Comparison of ENCODE assay signal across 9 cellular contexts in genomic region chr12:124681779-124682391, GRCh38.
DNase-seq lines count a peak whose midpoint lies in the region; ATAC-seq, FAIRE-seq and TF ChIP-seq lines count a peak whose summit lies in the region.
"Had no signal": no experiment of that assay in that cellular context is flagged by ENCODE, and none has a peak within 500 bp of the region (broad histone marks: within the 10 kb centered on the region; RNA-seq: fewer than 3 reads in every experiment).

No MANE protein-coding gene starts in this region.

- POLR2A ChIA-PET in HepG2 (lab: Yijun Ruan, JAX): no interaction called here

- H3K9me3 ChIP-seq in mammary epithelial cell (replicated peaks; ENCODE audit: insufficient read depth, low read length): no peaks in the 10 kb centered on the region
- H3K9me3 ChIP-seq in HepG2 (ENCODE audit: low read length): no peaks in the 10 kb centered on the region
- H3K9me3 ChIP-seq in tibial artery: no peaks in the 10 kb centered on the region

- dilution Hi-C loops in mammary epithelial cell (cut with HindIII; ENCODE audit: low sequenced_read_pairs): loop anchor here (5.0 to 10.0 kb wide), 4 partner anchors 50 to 170 kb away; no protein-coding TSS in a partner anchor

- CTCF ChIA-PET in mammary epithelial cell (lab: Charles Lee; ENCODE audit: low non-redundant PET) (no interaction called here), HepG2 (lab: Yijun Ruan, JAX; ENCODE audit: low intra/inter-chr PET ratio, low total read pairs) (no interaction called here)

- H3K9ac ChIP-seq in mammary epithelial cell (ENCODE audit: insufficient read depth, low read length): no peak overlapping the region
- H3K9ac ChIP-seq in HepG2 (ENCODE audit: insufficient read depth, low read depth, low read length): peak overlapping the region; percentile 49

- BruUV-seq in mammary epithelial cell (replicated peaks; lab: Mats Ljungman, UMichigan): no TSS peak
- no TSS peak for BruUV-seq in HepG2 (replicated peaks; lab: Mats Ljungman, UMichigan)

- DNase-seq in HTR-8/SVneo (ENCODE audit: insufficient read length, low spot score) (no peak), mammary epithelial cell (peak; percentile 32), HepG2 (ENCODE audit: low spot score) (peak; percentile 41), tibial artery (peak; percentile 77 to 85), NCI-H2107 (lab: John Stamatoyannopoulos, UW) (no peak), COLO668 (lab: John Stamatoyannopoulos, UW; ENCODE audit: unreplicated experiment) (no peak)

- no peak for TF ChIP-seq POLR2A in HepG2 (IDR thresholded peaks at IDR 0.05; ENCODE audit: insufficient read depth in 1 of 2, low read depth in 2 of 2, low read length in 2 of 2)

- ATAC-seq in HepG2 (no peak; the same call in 2 of the 3 replicates), HG03432 (IDR thresholded peaks at IDR 0.05; ENCODE audit: unreplicated experiment) (no peak), HG02884 (IDR thresholded peaks at IDR 0.05; ENCODE audit: unreplicated experiment) (no peak)

- TF ChIP-seq EP300 in HepG2 (IDR thresholded peaks at IDR 0.05; ENCODE audit: low read depth in 2 of 2, low read length in 2 of 2) (no peak), HepG2 (CRISPR knock-in tag; IDR thresholded peaks at IDR 0.05; ENCODE audit: borderline replicate concordance) (no peak)

- intact Hi-C loops in mammary epithelial cell (cut with micrococcal nuclease): loop anchor here (1.0 to 2.0 kb wide), 3 partner anchors 114 to 173 kb away; no protein-coding TSS in a partner anchor
- intact Hi-C loops in HepG2 (cut with micrococcal nuclease; ENCODE audit: unreplicated experiment): no loop called here
- intact Hi-C loops in tibial artery (cut with DNase I; ENCODE audit: low total_unique reads): loop anchor here (5.0 kb wide), 1 partner anchor 115 kb away; the partner anchor contains the start of gene NCOR2

- H4K20me1 ChIP-seq in mammary epithelial cell (ENCODE audit: insufficient read depth, low read length) (no peaks in the 10 kb centered on the region), HepG2 (ENCODE audit: insufficient read depth, low read length) (no peaks in the 10 kb centered on the region)

- TF ChIP-seq CTCF in mammary epithelial cell (conservative IDR thresholded peaks at IDR 0.05 in 1 of 2, IDR thresholded peaks at IDR 0.05 in 1 of 2; ENCODE audit: extremely low read depth in 1 of 2, insufficient read depth in 1 of 2, low read depth in 1 of 2, low read length in 2 of 2) (no peak), HepG2 (CRISPR knock-in tag; IDR thresholded peaks at IDR 0.05) (no peak), tibial artery (IDR thresholded peaks at IDR 0.05) (no peak)

- H3K4me3 ChIP-seq in mammary epithelial cell (replicated peaks in 1 of 3; ENCODE audit: insufficient read depth in 1 of 3, low read depth in 2 of 3, low read length in 3 of 3) (no peak overlapping the region), HepG2 (replicated peaks in 1 of 3; ENCODE audit: insufficient read depth in 1 of 3, low read depth in 2 of 3, low read length in 3 of 3) (peak overlapping the region in 2 of 3 experiments; percentile 22 to 58; a peak in 4 of 6 replicates), tibial artery (no peak overlapping the region)

- H3K79me2 ChIP-seq in mammary epithelial cell (ENCODE audit: insufficient read depth, low read length): no peaks in the 10 kb centered on the region
- H3K79me2 ChIP-seq in HepG2 (ENCODE audit: insufficient read depth, low read length): no peaks in the 10 kb centered on the region

- H2AFZ ChIP-seq in mammary epithelial cell (ENCODE audit: low read depth, low read length) (no peak overlapping the region), HepG2 (ENCODE audit: low read length) (no peak overlapping the region)

- H3K36me3 ChIP-seq in mammary epithelial cell (ENCODE audit: insufficient read depth, low read length): no peaks in the 10 kb centered on the region
- no peaks in the 10 kb centered on the region for H3K36me3 ChIP-seq in HepG2 (replicated peaks in 1 of 2; ENCODE audit: control insufficient read depth in 1 of 2, insufficient read depth in 2 of 2, low read length in 2 of 2)
- H3K36me3 ChIP-seq in tibial artery: no peaks in the 10 kb centered on the region

- no peak for TF ChIP-seq RAD21 in HepG2 (CRISPR knock-in tag; IDR thresholded peaks at IDR 0.05)

- H3K27me3 ChIP-seq in mammary epithelial cell (ENCODE audit: insufficient read depth, low read length) (no peaks in the 10 kb centered on the region), HepG2 (ENCODE audit: control insufficient read depth in 1 of 2, insufficient read depth in 2 of 2, low read length in 2 of 2) (peaks cover 2 to 58% of the 10 kb centered on the region in 2 experiments), tibial artery (no peaks in the 10 kb centered on the region)

- peak; percentile 26 for FAIRE-seq in HTR-8/SVneo (lab: Jason Lieb, UNC)
- no peak for FAIRE-seq in HepG2 (lab: Jason Lieb, UNC)
- FAIRE-seq: GM12892 had no signal

- H3K27ac ChIP-seq in mammary epithelial cell (ENCODE audit: insufficient read depth, low read depth, low read length) (peak overlapping the region; percentile 42), HepG2 (ENCODE audit: extremely low read length, insufficient read depth, low read length) (no peak overlapping the region), tibial artery (peak overlapping the region; percentile 70)

- WGBS in mammary epithelial cell (ENCODE audit: low coverage, missing lambda C conversion rate): 49% methylated on average over 14 of the region's 16 CpGs
- 1% methylated on average over 7 of the region's 16 CpGs for WGBS in HepG2 (ENCODE audit: low lambda C conversion rate)

- H3K4me2 ChIP-seq in mammary epithelial cell (ENCODE audit: insufficient read depth, low read depth, low read length): no peak overlapping the region
- H3K4me2 ChIP-seq in HepG2 (ENCODE audit: low read depth, low read length): peak overlapping the region; percentile 69

- in situ Hi-C loops in mammary epithelial cell (cut with MboI; ENCODE audit: low sequenced_read_pairs in 2 of 2): loop anchor here in 1 of 2 donors (10.0 kb wide), 1 partner anchor 83 kb away; no protein-coding TSS in a partner anchor
- in situ Hi-C loops in HepG2 (cut with HindIII; ENCODE audit: extremely low pct_ligation_motif_present, low pct_unique_long_range_greater_than_20kb): no loop called here

- H3K4me1 ChIP-seq in mammary epithelial cell (ENCODE audit: insufficient read depth, low read length): peaks cover 50% of the 10 kb centered on the region
- H3K4me1 ChIP-seq in HepG2 (ENCODE audit: insufficient read depth, low read length): peaks cover 84% of the 10 kb centered on the region
- H3K4me1 ChIP-seq in tibial artery: peaks cover 0 to 71% (median 56%) of the 10 kb centered on the region in 4 donors

TF ChIP-seq in HepG2, 621 proteins besides CTCF, POLR2A, EP300 and RAD21 (continues in another document):
- TF ChIP-seq THYN1 (CRISPR knock-in tag; IDR thresholded peaks at IDR 0.05; ENCODE audit: borderline replicate concordance, low read depth) (no peak), NFKB2 (CRISPR knock-in tag; IDR thresholded peaks at IDR 0.05; ENCODE audit: borderline replicate concordance) (0 out of 2 replicates have a peak, but pooled peaks have one; percentile 23), ZNF143 (CRISPR knock-in tag; IDR thresholded peaks at IDR 0.05) (no peak), RXRA (CRISPR knock-in tag; IDR thresholded peaks at IDR 0.05) (0 out of 2 replicates have a peak, but pooled peaks have one; percentile 10), ZBTB37 (CRISPR knock-in tag; IDR thresholded peaks at IDR 0.05) (no peak), TEAD3 (CRISPR knock-in tag; optimal IDR thresholded peaks at IDR 0.05; ENCODE audit: borderline replicate concordance) (peak; percentile 5), TERF1 (CRISPR knock-in tag; IDR thresholded peaks at IDR 0.05) (no peak), ZNF44 (CRISPR knock-in tag; IDR thresholded peaks at IDR 0.05) (no peak)
- TF ChIP-seq, protein P1, sequence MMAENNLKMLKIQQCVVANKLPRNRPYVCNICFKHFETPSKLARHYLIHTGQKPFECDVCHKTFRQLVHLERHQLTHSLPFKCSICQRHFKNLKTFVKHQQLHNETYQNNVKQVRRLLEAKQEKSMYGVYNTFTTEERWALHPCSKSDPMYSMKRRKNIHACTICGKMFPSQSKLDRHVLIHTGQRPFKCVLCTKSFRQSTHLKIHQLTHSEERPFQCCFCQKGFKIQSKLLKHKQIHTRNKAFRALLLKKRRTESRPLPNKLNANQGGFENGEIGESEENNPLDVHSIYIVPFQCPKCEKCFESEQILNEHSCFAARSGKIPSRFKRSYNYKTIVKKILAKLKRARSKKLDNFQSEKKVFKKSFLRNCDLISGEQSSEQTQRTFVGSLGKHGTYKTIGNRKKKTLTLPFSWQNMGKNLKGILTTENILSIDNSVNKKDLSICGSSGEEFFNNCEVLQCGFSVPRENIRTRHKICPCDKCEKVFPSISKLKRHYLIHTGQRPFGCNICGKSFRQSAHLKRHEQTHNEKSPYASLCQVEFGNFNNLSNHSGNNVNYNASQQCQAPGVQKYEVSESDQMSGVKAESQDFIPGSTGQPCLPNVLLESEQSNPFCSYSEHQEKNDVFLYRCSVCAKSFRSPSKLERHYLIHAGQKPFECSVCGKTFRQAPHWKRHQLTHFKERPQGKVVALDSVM (CRISPR knock-in tag; IDR thresholded peaks at IDR 0.05): no peak
- TF ChIP-seq, protein P2, sequence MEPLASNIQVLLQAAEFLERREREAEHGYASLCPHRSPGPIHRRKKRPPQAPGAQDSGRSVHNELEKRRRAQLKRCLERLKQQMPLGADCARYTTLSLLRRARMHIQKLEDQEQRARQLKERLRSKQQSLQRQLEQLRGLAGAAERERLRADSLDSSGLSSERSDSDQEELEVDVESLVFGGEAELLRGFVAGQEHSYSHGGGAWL (CRISPR knock-in tag; IDR thresholded peaks at IDR 0.05): 0 out of 2 replicates have a peak, but pooled peaks have one; percentile 3

Comparison
In these comparisons a context has a peak if more than half of its experiments do, and no peak if none do; other contexts are left out.
1. DNase-seq: peak in mammary epithelial cell (single experiment), HepG2 (single experiment) and tibial artery (2 of 2); none in HTR-8/SVneo (single experiment), NCI-H2107 (single experiment) and COLO668 (single experiment).
2. H3K4me3 ChIP-seq: peak in HepG2 (2 of 3); none in mammary epithelial cell (0 of 3) and tibial artery (0 of 2).